ENCODE assay signal across 1 cellular context in the genomic region with DNA sequence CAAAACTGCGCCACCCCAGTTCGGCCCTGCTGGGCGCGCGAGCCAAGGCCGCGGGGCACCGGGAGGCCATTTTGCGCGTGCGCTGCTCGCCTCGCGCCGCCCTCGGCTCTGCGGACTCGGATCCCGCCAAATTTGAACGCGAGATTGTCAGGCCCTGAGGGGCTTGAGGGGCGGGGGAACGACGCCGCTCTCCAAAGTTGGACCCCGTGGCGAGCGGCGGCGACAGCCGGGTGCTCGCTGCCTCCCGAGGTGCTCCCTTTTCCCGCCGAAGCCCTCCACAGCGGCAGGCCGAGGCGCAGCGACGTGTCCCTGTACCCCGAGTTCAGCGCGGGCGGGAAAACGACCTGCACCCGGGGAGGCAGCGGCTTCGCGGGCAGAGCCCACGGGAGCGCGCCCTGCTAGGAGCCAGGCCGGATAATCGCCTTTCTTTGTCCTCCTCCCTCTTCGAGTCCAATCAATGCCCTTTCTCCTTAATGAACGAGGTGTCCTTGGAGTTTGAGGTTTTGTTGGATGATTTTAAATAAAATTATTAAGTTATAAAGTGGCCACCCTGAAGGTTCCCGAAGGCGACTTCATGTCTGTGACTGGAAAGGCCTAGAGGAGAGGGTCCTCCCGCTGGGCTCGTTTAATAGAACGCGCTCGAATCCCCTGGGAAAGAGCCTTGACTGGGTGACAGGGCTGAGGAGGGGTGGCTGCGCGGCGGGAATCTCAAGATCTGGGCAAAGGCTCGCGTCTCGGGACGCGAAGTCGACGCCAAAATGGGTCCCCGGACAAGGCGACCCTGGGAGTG.
TF ChIP-seq lines count a peak whose summit lies in the region.

No MANE protein-coding gene starts in this region.

TF ChIP-seq in liver, 16 proteins besides CTCF, POLR2A, EP300 and RAD21 (continued from another document):
- TF ChIP-seq YY1 (IDR thresholded peaks at IDR 0.05) (no peak), NR2F2 (IDR thresholded peaks at IDR 0.05) (no peak)
